ENCODE assay signal across 19 cellular contexts in genomic region chr22:47381240-47381639, GRCh38.
DNase-seq lines count a peak whose midpoint lies in the region; ATAC-seq and TF ChIP-seq lines count a peak whose summit lies in the region.
"Had no signal": no experiment of that assay in that cellular context is flagged by ENCODE, and none has a peak within 500 bp of the region (broad histone marks: within the 10 kb centered on the region; RNA-seq: fewer than 3 reads in every experiment).

No MANE protein-coding gene starts in this region.

- TF ChIP-seq CTCF in Peyer's patch (IDR thresholded peaks at IDR 0.05) (no peak), RWPE2 (IDR thresholded peaks at IDR 0.05; ENCODE audit: poor library complexity, severe bottlenecking) (no peak), upper lobe of right lung (IDR thresholded peaks at IDR 0.05) (no peak)

- DNase-seq in Peyer's patch (peak in 2 of 3 donors; percentile 11), RWPE2 (ENCODE audit: low spot score) (peak; percentile 24), sciatic nerve (ENCODE audit: low spot score) (peak; percentile 18), upper lobe of right lung (peak; percentile 48), NCI-H524 treated with DMSO at 0.1 percent for 48 hours (lab: John Stamatoyannopoulos, UW) (no peak), Kasumi-1 (lab: John Stamatoyannopoulos, UW) (no peak)
- DNase-seq: ACHN; BE2C; C1 segment of cervical spinal cord; CD4-positive, CD25-positive, alpha-beta regulatory T cell; CD8-positive, alpha-beta memory T cell; COR-L47; DMS 273 treated with DMSO at 0.1 percent for 48 hours; DMS53; DND-41; EL; GM23248; HCEC 1CT had no signal

- H3K36me3 ChIP-seq in Peyer's patch, result no peaks in the 10 kb centered on the region
- H3K36me3 ChIP-seq in RWPE2 (ENCODE audit: low read depth), result no peaks in the 10 kb centered on the region
- no peaks in the 10 kb centered on the region for H3K36me3 ChIP-seq in upper lobe of right lung
- H3K36me3 ChIP-seq: BE2C had no signal

- H3K27me3 ChIP-seq in Peyer's patch, result no peaks in the 10 kb centered on the region
- no peaks in the 10 kb centered on the region for H3K27me3 ChIP-seq in RWPE2 (ENCODE audit: insufficient read depth, poor library complexity, severe bottlenecking)
- peaks cover 4% of the 10 kb centered on the region for H3K27me3 ChIP-seq in upper lobe of right lung
- H3K27me3 ChIP-seq: BE2C had no signal

- intact Hi-C loops in sciatic nerve (cut with DNase I), result no loop called here
- intact Hi-C loops in upper lobe of right lung (cut with DNase I), result no loop called here

- H3K4me3 ChIP-seq in Peyer's patch, result no peak overlapping the region
- no peak overlapping the region for H3K4me3 ChIP-seq in RWPE2 (ENCODE audit: severe bottlenecking)
- no peak overlapping the region for H3K4me3 ChIP-seq in upper lobe of right lung
- H3K4me3 ChIP-seq: GM12878, GM23248 had no signal

- H3K9me3 ChIP-seq in Peyer's patch (no peaks in the 10 kb centered on the region), RWPE2 (ENCODE audit: severe bottlenecking) (no peaks in the 10 kb centered on the region), upper lobe of right lung (no peaks in the 10 kb centered on the region)
- H3K9me3 ChIP-seq: BE2C had no signal

- no peak for ATAC-seq in RWPE2 (ENCODE audit: low read depth)
- ATAC-seq in sciatic nerve, result no peak
- no peak for ATAC-seq in upper lobe of right lung
- ATAC-seq: GM12878 had no signal

- no peak for TF ChIP-seq POLR2A in Peyer's patch (IDR thresholded peaks at IDR 0.05)

- H3K4me1 ChIP-seq in Peyer's patch (no peaks in the 10 kb centered on the region), RWPE2 (ENCODE audit: insufficient read depth, poor library complexity, severe bottlenecking) (no peaks in the 10 kb centered on the region), upper lobe of right lung (no peaks in the 10 kb centered on the region)
- H3K4me1 ChIP-seq: BE2C had no signal

- H3K27ac ChIP-seq in Peyer's patch (no peak overlapping the region), RWPE2 (ENCODE audit: poor library complexity, severe bottlenecking) (no peak overlapping the region), upper lobe of right lung (no peak overlapping the region)
- H3K27ac ChIP-seq: GM23248 had no signal

Comparison
In these comparisons a context has a peak if more than half of its experiments do, and no peak if none do; other contexts are left out.
1. DNase-seq: peak in Peyer's patch (2 of 3), RWPE2 (single experiment), sciatic nerve (single experiment) and upper lobe of right lung (single experiment); none in NCI-H524 treated with DMSO at 0.1 percent for 48 hours (single experiment) and Kasumi-1 (0 of 2).